Comparison of ENCODE assay signal across 8 cellular contexts in the genomic region with DNA sequence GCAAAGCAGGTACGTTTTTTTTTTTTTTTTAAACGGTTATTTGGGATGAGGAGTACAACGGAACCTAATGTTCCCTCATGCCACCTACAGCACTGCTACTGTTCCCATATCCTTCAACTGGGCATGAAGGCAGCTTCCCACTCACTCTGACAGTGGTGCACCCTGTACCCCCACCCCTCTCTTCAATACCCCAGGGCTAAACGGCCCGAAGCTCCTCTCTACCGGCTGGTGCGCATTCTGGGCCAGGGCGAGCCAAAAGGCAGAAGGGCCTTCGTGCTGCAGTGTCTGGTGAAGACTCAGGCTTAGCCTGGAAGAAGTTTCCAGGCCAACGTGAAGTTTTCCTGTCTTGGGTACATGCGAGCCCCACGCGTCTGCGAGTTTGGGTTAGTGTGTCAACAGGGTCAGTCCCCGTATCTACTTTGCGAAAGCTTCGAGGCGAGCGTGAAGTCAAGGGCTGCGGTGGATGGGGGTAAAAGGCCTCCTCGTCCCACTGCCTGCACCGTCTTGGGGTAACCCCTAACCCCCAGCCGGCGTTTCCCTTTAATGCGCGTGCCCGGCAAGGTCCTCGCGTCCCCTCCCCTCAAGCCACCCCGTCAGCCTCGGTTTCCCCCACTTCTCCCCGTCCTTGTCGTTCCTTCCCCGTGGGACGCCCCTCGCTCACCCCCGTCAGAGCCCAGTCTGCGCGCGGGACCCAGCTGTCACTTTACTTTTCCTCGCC. TPM values are rescaled to one million over a fixed set of nuclear protein-coding genes. Genes with fewer than 3 reads are reported as not detected.
DNase-seq lines count a peak whose midpoint lies in the region; ATAC-seq and TF ChIP-seq lines count a peak whose summit lies in the region.

No MANE protein-coding gene starts in this region.

- intact Hi-C loops in transverse colon (cut with DNase I; ENCODE audit: low total_unique reads), result no loop called here

- H3K27ac ChIP-seq in SJSA1, result no peak overlapping the region
- H3K27ac ChIP-seq in mesodermal cell (ENCODE audit: low read depth, low read length, severe bottlenecking), result no peak overlapping the region
- H3K27ac ChIP-seq in transverse colon, result peak overlapping the region; percentile 75 to 81 (median 79)

- H3K4me1 ChIP-seq in SJSA1 (replicated peaks), result peaks cover 8% of the 10 kb centered on the region; the same call in 1 of the 2 replicates
- H3K4me1 ChIP-seq in mesodermal cell (ENCODE audit: control insufficient read depth, insufficient read depth, low read length, poor library complexity, severe bottlenecking), result no peaks in the 10 kb centered on the region
- peaks cover 0 to 17% (median 9%) of the 10 kb centered on the region in 4 donors for H3K4me1 ChIP-seq in transverse colon

- WGBS in mesodermal cell (ENCODE audit: insufficient coverage in 2 of 2), 2 experiments, result 6 to 11% methylated on average over 20 to 23 of the region's 41 CpGs
- 7 to 10% methylated on average over 3 to 41 of the region's 41 CpGs for WGBS in transverse colon (ENCODE audit: low coverage in 1 of 2), 2 donors

- TF ChIP-seq CTCF in transverse colon (IDR thresholded peaks at IDR 0.05), result no peak

- H3K27me3 ChIP-seq in SJSA1 (replicated peaks) (0 out of 2 replicates have a peak, but pooled peaks cover 3% of the 10 kb centered on the region), transverse colon (peaks cover 15% of the 10 kb centered on the region)

- peak; percentile 43 for ATAC-seq in HG02642 (IDR thresholded peaks at IDR 0.05; ENCODE audit: poor library complexity, unreplicated experiment)

- no peak for TF ChIP-seq POLR2A in transverse colon (IDR thresholded peaks at IDR 0.05)

- in situ Hi-C loops in transverse colon (cut with MboI; ENCODE audit: low pct_ligation_motif_present in 1 of 4, low pct_unique_long_range_greater_than_20kb in 1 of 4, low sequenced_read_pairs in 3 of 4), result no loop called here

- no peak for TF ChIP-seq EP300 in transverse colon (IDR thresholded peaks at IDR 0.05; ENCODE audit: low read depth)

- DNase-seq in NCI-H1092 treated with DMSO at 0.1 percent for 48 hours (lab: John Stamatoyannopoulos, UW), result peak; percentile 2
- no peak for DNase-seq in NCI-H1092 (lab: John Stamatoyannopoulos, UW)
- peak in 1 of 2 experiments; percentile 9 for DNase-seq in SJSA1 (ENCODE audit: low read depth in 1 of 2, low spot score in 2 of 2)
- peak; percentile 2 for DNase-seq in effector CD4-positive, alpha-beta T cell
- DNase-seq in transverse colon, result no peak
- no peak for DNase-seq in D341Med (ENCODE audit: low spot score)

- H3K9me3 ChIP-seq in SJSA1 (replicated peaks), result no peaks in the 10 kb centered on the region
- no peaks in the 10 kb centered on the region for H3K9me3 ChIP-seq in mesodermal cell (ENCODE audit: control insufficient read depth, low read length)
- no peaks in the 10 kb centered on the region for H3K9me3 ChIP-seq in transverse colon

- H3K36me3 ChIP-seq in SJSA1 (peaks cover 5% of the 10 kb centered on the region), mesodermal cell (ENCODE audit: control insufficient read depth, insufficient read depth, low read length) (no peaks in the 10 kb centered on the region), transverse colon (no peaks in the 10 kb centered on the region)

- H3K4me3 ChIP-seq in SJSA1, result peak overlapping the region; percentile 99
- peak overlapping the region; percentile 81 for H3K4me3 ChIP-seq in mesodermal cell (ENCODE audit: extremely low read depth, insufficient read depth, low read length, poor library complexity, severe bottlenecking)
- H3K4me3 ChIP-seq in transverse colon, result peak overlapping the region; percentile 11 to 79 (median 66)

RNA-seq across cellular contexts. Expression of gene UBE2E2, which starts 0.8 kb away (rescaled TPM):
- total RNA-seq in SJSA1 (2014; rRNA removed; shearing (Covaris generic)), result 45.0 and 158 TPM in 2 replicates
- polyA plus RNA-seq in mesodermal cell (2013, experiment 1 of 2), result 50.0 TPM
- 46.7 TPM for polyA plus RNA-seq in mesodermal cell (2013, experiment 2 of 2)
- 100 to 1,000 TPM in 1 of 4 donors, 1 to 10 TPM in 3; 5.4 to 133 (median 7.6) TPM for total RNA-seq in transverse colon

Comparison
In these comparisons a context has a peak if more than half of its experiments do, and no peak if none do; other contexts are left out.
1. DNase-seq: peak in NCI-H1092 treated with DMSO at 0.1 percent for 48 hours (single experiment) and effector CD4-positive, alpha-beta T cell (single experiment); none in NCI-H1092 (single experiment), transverse colon (single experiment) and D341Med (single experiment).
2. H3K27ac ChIP-seq: peak in transverse colon (4 of 4); none in SJSA1 (single experiment) and mesodermal cell (single experiment).
3. Peak in every context shown above with its lines, with median percentiles within 50 percentile points of each other: H3K4me3 ChIP-seq.